In the genomic region with DNA sequence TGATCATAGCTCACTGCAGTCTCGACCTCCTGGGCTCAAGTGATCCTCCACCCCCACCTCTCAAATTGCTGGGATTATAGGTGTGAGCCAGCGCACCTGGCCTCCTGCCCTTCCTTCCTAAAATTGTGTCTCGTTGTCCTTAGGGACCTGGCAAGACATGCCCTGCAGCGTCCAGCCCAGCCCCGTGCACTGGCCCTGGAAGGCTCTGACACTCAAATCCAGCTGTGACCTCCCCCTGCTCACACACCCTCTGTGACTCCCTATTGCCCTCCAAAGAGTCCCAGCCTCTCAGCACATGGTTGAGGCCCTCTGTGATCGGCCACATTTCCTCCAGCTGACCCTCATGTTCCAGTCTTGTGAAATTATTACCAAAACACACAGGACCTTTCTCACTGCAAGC, we compare ENCODE assay signal across 22 cellular contexts. TPM values are rescaled to one million over a fixed set of nuclear protein-coding genes. Genes with fewer than 3 reads are reported as not detected.
"Had no signal": no experiment of that assay in that cellular context is flagged by ENCODE, and none has a peak within 500 bp of the region (broad histone marks: within the 10 kb centered on the region; RNA-seq: fewer than 3 reads in every experiment).

No MANE protein-coding gene starts in this region.

- H3K4me3 ChIP-seq: heart left ventricle, ovary, prostate gland, tibial artery had no signal

- H3K27ac ChIP-seq: heart left ventricle, neutrophil, ovary, prostate gland, tibial artery, VCaP had no signal

- H3K9me3 ChIP-seq: heart left ventricle, neutrophil, ovary, prostate gland, tibial artery had no signal

- H3K27me3 Mint-ChIP-seq: activated naive CD4-positive, alpha-beta T cell treated with anti-CD3 and anti-CD28 coated beads, Interleukin-2, amount 50 U/mL, for 24 hours; naive B cell had no signal

- H3K36me3 Mint-ChIP-seq: activated naive CD4-positive, alpha-beta T cell treated with anti-CD3 and anti-CD28 coated beads, Interleukin-2, amount 50 U/mL, for 24 hours had no signal

- FAIRE-seq: astrocyte had no signal

- H3K9me3 Mint-ChIP-seq: activated naive CD4-positive, alpha-beta T cell treated with anti-CD3 and anti-CD28 coated beads, Interleukin-2, amount 50 U/mL, for 24 hours; naive B cell had no signal

- DNase-seq: activated CD4-positive, CD25-positive, alpha-beta regulatory T cell treated with anti-CD3 and anti-CD28 coated beads, Interleukin-2, amount 50 U/mL, for 72 hours; activated gamma-delta T cell treated with Interleukin-2 at 50 U/mL for 16 hours; activated T-cell treated with anti-CD3 and anti-CD28 coated beads, Interleukin-2, amount 50 U/mL, for 1 hour; cerebellar nuclear complex; cortex of kidney; heart left ventricle; islet precursor cell; left colon; mesenchymal stem cell; naive B cell; ovary; stimulated activated CD4-positive, alpha-beta T cell treated with anti-CD3 and anti-CD28 coated beads, Interleukin-2, amount 100 ng/mL, for 48 hours; stimulated activated CD8-positive, alpha-beta memory T cell treated with anti-CD3 and anti-CD28 coated beads, Interleukin-4, amount 100 ng/mL, for 48 hours; stimulated activated naive CD8-positive, alpha-beta T cell treated with anti-CD3 and anti-CD28 coated beads, Interleukin-15, Interleukin-2, amounts not matched to agents 100 U/mL and 50 U/mL, for 24 hours; substantia nigra; tibial artery had no signal

- H3K4me3 Mint-ChIP-seq: activated naive CD4-positive, alpha-beta T cell treated with anti-CD3 and anti-CD28 coated beads, Interleukin-2, amount 50 U/mL, for 24 hours had no signal

- H3K27me3 ChIP-seq: heart left ventricle, ovary, tibial artery had no signal

- H3K27ac Mint-ChIP-seq: activated naive CD4-positive, alpha-beta T cell treated with anti-CD3 and anti-CD28 coated beads, Interleukin-2, amount 50 U/mL, for 24 hours had no signal

- ATAC-seq: heart left ventricle; left colon; stimulated activated naive CD8-positive, alpha-beta T cell treated with anti-CD3 and anti-CD28 coated beads, Interleukin-15, Interleukin-2, amounts not matched to agents 100 U/mL and 50 U/mL, for 24 hours had no signal

- H3K36me3 ChIP-seq: ovary, prostate gland had no signal

RNA-seq across cellular contexts. Expression of gene PDE4C, which starts 28.3 kb away (rescaled TPM):
- total RNA-seq: T-helper 2 cell treated with Interferon-gamma antibody and Interleukin-4, amounts not matched to agents 100 ng/mL and 5 ng/mL, for 36 hours had no signal
